ENCODE assay signal across 1 cellular context in genomic region chr17:40559954-40560591, GRCh38.
TF ChIP-seq lines count a peak whose summit lies in the region.

No MANE protein-coding gene starts in this region.

TF ChIP-seq in GM23338, 12 proteins besides CTCF, POLR2A, EP300 and RAD21 (continued from another document):
- TF ChIP-seq, protein P1, sequence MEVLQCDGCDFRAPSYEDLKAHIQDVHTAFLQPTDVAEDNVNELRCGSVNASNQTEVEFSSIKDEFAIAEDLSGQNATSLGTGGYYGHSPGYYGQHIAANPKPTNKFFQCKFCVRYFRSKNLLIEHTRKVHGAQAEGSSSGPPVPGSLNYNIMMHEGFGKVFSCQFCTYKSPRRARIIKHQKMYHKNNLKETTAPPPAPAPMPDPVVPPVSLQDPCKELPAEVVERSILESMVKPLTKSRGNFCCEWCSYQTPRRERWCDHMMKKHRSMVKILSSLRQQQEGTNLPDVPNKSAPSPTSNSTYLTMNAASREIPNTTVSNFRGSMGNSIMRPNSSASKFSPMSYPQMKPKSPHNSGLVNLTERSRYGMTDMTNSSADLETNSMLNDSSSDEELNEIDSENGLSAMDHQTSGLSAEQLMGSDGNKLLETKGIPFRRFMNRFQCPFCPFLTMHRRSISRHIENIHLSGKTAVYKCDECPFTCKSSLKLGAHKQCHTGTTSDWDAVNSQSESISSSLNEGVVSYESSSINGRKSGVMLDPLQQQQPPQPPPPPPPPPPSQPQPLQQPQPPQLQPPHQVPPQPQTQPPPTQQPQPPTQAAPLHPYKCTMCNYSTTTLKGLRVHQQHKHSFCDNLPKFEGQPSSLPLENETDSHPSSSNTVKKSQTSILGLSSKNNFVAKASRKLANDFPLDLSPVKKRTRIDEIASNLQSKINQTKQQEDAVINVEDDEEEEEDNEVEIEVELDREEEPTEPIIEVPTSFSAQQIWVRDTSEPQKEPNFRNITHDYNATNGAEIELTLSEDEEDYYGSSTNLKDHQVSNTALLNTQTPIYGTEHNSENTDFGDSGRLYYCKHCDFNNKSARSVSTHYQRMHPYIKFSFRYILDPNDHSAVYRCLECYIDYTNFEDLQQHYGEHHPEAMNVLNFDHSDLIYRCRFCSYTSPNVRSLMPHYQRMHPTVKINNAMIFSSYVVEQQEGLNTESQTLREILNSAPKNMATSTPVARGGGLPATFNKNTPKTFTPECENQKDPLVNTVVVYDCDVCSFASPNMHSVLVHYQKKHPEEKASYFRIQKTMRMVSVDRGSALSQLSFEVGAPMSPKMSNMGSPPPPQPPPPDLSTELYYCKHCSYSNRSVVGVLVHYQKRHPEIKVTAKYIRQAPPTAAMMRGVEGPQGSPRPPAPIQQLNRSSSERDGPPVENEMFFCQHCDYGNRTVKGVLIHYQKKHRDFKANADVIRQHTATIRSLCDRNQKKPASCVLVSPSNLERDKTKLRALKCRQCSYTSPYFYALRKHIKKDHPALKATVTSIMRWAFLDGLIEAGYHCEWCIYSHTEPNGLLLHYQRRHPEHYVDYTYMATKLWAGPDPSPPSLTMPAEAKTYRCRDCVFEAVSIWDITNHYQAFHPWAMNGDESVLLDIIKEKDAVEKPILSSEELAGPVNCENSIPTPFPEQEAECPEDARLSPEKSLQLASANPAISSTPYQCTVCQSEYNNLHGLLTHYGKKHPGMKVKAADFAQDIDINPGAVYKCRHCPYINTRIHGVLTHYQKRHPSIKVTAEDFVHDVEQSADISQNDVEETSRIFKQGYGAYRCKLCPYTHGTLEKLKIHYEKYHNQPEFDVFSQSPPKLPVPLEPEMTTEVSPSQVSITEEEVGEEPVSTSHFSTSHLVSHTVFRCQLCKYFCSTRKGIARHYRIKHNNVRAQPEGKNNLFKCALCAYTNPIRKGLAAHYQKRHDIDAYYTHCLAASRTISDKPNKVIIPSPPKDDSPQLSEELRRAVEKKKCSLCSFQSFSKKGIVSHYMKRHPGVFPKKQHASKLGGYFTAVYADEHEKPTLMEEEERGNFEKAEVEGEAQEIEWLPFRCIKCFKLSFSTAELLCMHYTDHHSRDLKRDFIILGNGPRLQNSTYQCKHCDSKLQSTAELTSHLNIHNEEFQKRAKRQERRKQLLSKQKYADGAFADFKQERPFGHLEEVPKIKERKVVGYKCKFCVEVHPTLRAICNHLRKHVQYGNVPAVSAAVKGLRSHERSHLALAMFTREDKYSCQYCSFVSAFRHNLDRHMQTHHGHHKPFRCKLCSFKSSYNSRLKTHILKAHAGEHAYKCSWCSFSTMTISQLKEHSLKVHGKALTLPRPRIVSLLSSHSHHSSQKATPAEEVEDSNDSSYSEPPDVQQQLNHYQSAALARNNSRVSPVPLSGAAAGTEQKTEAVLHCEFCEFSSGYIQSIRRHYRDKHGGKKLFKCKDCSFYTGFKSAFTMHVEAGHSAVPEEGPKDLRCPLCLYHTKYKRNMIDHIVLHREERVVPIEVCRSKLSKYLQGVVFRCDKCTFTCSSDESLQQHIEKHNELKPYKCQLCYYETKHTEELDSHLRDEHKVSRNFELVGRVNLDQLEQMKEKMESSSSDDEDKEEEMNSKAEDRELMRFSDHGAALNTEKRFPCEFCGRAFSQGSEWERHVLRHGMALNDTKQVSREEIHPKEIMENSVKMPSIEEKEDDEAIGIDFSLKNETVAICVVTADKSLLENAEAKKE (CRISPR knock-in tag; IDR thresholded peaks at IDR 0.05): no peak
- no peak for TF ChIP-seq EZH2 (IDR thresholded peaks at IDR 0.05; ENCODE audit: low read depth, unreplicated experiment)
